26 cellular contexts compared by ENCODE assay signal in the genomic region with DNA sequence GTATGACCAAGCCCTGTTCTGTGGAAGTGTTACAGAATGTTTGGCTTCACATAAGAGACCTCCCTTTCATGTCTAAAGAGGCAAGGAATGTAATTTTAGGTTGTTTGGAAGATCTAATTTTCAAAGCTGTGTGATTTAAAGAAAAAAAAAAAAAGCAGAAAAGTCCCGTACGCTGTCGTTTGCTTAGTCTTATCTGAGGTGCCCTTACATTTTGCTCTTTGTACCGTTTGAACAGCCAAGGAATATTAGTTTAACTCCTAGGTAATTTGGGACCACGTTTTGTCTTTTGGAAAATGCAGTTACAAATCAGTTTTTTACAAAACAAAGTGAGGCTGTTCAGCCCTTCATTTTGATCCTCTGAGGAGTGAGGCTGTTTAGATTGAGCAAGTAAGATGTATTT.
DNase-seq lines count a peak whose midpoint lies in the region; ATAC-seq and TF ChIP-seq lines count a peak whose summit lies in the region.
"Had no signal": no experiment of that assay in that cellular context is flagged by ENCODE, and none has a peak within 500 bp of the region (broad histone marks: within the 10 kb centered on the region; RNA-seq: fewer than 3 reads in every experiment).

No MANE protein-coding gene starts in this region.

- TF ChIP-seq EP300 in upper lobe of left lung (IDR thresholded peaks at IDR 0.05) = no peak

- H3K36me3 ChIP-seq in right atrium auricular region (no peaks in the 10 kb centered on the region), neural progenitor cell (no peaks in the 10 kb centered on the region), upper lobe of left lung (no peaks in the 10 kb centered on the region)
- H3K36me3 ChIP-seq: adrenal gland, BE2C had no signal

- no peaks in the 10 kb centered on the region for H3K9me3 ChIP-seq in right atrium auricular region
- no peaks in the 10 kb centered on the region for H3K9me3 ChIP-seq in neural progenitor cell (ENCODE audit: low read depth)
- H3K9me3 ChIP-seq in upper lobe of left lung = no peaks in the 10 kb centered on the region
- H3K9me3 ChIP-seq: adrenal gland, BE2C, SK-N-SH had no signal

- H3K79me2 ChIP-seq in neural progenitor cell (ENCODE audit: low read depth) = peaks cover 99% of the 10 kb centered on the region

- no peak overlapping the region for H2AFZ ChIP-seq in neural progenitor cell (replicated peaks)
- H2AFZ ChIP-seq: parathyroid adenoma had no signal

- H4K20me1 ChIP-seq in neural progenitor cell (ENCODE audit: low read depth) = peaks cover 89% of the 10 kb centered on the region

- H3K4me1 ChIP-seq in right atrium auricular region = peaks cover 3 to 36% of the 10 kb centered on the region in 2 donors
- H3K4me1 ChIP-seq in neural progenitor cell = peaks cover 41% of the 10 kb centered on the region
- peaks cover 30 to 69% (median 44%) of the 10 kb centered on the region in 4 donors for H3K4me1 ChIP-seq in upper lobe of left lung
- H3K4me1 ChIP-seq: BE2C had no signal

- H3K9ac ChIP-seq in neural progenitor cell = no peak overlapping the region
- H3K9ac ChIP-seq: parathyroid adenoma, SK-N-SH had no signal

- peaks cover 42% of the 10 kb centered on the region for H3K4me1 Mint-ChIP-seq in neural progenitor cell

- WGBS in upper lobe of left lung, 2 donors = 52 to 57% methylated on average over 5 of the region's 5 CpGs

- intact Hi-C loops in cardiac septum (cut with DNase I) (no loop called here), dorsolateral prefrontal cortex (cut with DNase I) (no loop called here)

- H3K36me3 Mint-ChIP-seq in neural progenitor cell = peaks cover 1% of the 10 kb centered on the region

- no peak overlapping the region for H3K27ac Mint-ChIP-seq in neural progenitor cell
- H3K27ac Mint-ChIP-seq: dendritic cell treated with granulocyte-macrophage colony-stimulating factor and Interleukin-4, amounts not matched to agents 40 ng/mL and 50 ng/mL, for 4 days; nephron progenitor cell; stimulated activated naive CD8-positive, alpha-beta T cell treated with anti-CD3 and anti-CD28 coated beads, Interleukin-15, amount 100 ng/mL, for 72 hours; T-helper 17 cell had no signal

- H3K9me3 Mint-ChIP-seq in neural progenitor cell = no peaks in the 10 kb centered on the region
- H3K9me3 Mint-ChIP-seq: activated T-cell treated with anti-CD3 and anti-CD28 coated beads, Interleukin-2, amount 50 U/mL, for 4 hours; dendritic cell treated with granulocyte-macrophage colony-stimulating factor and Interleukin-4, amounts not matched to agents 40 ng/mL and 50 ng/mL, for 4 days; nephron progenitor cell; stimulated activated naive CD8-positive, alpha-beta T cell treated with anti-CD3 and anti-CD28 coated beads, Interleukin-15, amount 100 ng/mL, for 72 hours had no signal

- no peak overlapping the region for H3K4me3 ChIP-seq in right atrium auricular region
- peak overlapping the region in 12 of 59 donors; percentile 2 to 39 (median 16) for H3K4me3 ChIP-seq in dorsolateral prefrontal cortex
- no peak overlapping the region for H3K4me3 ChIP-seq in neural progenitor cell
- H3K4me3 ChIP-seq in upper lobe of left lung = no peak overlapping the region
- H3K4me3 ChIP-seq: adrenal gland had no signal

- no peaks in the 10 kb centered on the region for H3K27me3 ChIP-seq in right atrium auricular region
- no peaks in the 10 kb centered on the region for H3K27me3 ChIP-seq in dorsolateral prefrontal cortex
- no peaks in the 10 kb centered on the region for H3K27me3 ChIP-seq in neural progenitor cell
- H3K27me3 ChIP-seq in upper lobe of left lung = no peaks in the 10 kb centered on the region
- H3K27me3 ChIP-seq: adrenal gland, BE2C had no signal

- no peak for TF ChIP-seq CTCF in right atrium auricular region (IDR thresholded peaks at IDR 0.05)
- TF ChIP-seq CTCF in dorsolateral prefrontal cortex (IDR thresholded peaks at IDR 0.05 in 54 of 56, conservative IDR thresholded peaks at IDR 0.05 in 2 of 56; ENCODE audit: low read depth in 1 of 56, partially characterized antibody in 56 of 56) = no peak
- no peak for TF ChIP-seq CTCF in neural progenitor cell (IDR thresholded peaks at IDR 0.05)
- no peak for TF ChIP-seq CTCF in upper lobe of left lung (IDR thresholded peaks at IDR 0.05)

- H3K27ac ChIP-seq in right atrium auricular region (peak overlapping the region; percentile 9 to 25), dorsolateral prefrontal cortex (peak overlapping the region; percentile 63 to 100 (median 97)), neural progenitor cell (no peak overlapping the region), upper lobe of left lung (peak overlapping the region in 3 of 4 donors; percentile 5 to 23 (median 12))
- H3K27ac ChIP-seq: parathyroid adenoma had no signal

- no peaks in the 10 kb centered on the region for H3K27me3 Mint-ChIP-seq in neural progenitor cell (ENCODE audit: insufficient read depth, low read depth)
- H3K27me3 Mint-ChIP-seq: dendritic cell treated with granulocyte-macrophage colony-stimulating factor and Interleukin-4, amounts not matched to agents 40 ng/mL and 50 ng/mL, for 4 days had no signal

- ATAC-seq in upper lobe of left lung (ENCODE audit: low FRiP score in 2 of 2) (peak in 1 of 2 donors; percentile 23), HG03354 (IDR thresholded peaks at IDR 0.05; ENCODE audit: poor library complexity, severe bottlenecking, unreplicated experiment) (no peak), HG03025 (IDR thresholded peaks at IDR 0.05; ENCODE audit: low FRiP score, unreplicated experiment) (no peak)
- ATAC-seq: activated T-cell treated with anti-CD3 and anti-CD28 coated beads, Interleukin-2, amount 50 U/mL, for 4 hours; left colon; sciatic nerve; stimulated activated naive CD8-positive, alpha-beta T cell treated with anti-CD3 and anti-CD28 coated beads, Interleukin-15, amount 100 ng/mL, for 72 hours; T-helper 17 cell had no signal

- H3K4me2 ChIP-seq in neural progenitor cell = peak overlapping the region; percentile 44
- H3K4me2 ChIP-seq: SK-N-SH had no signal

- H3K4me3 Mint-ChIP-seq in neural progenitor cell = no peak overlapping the region
- H3K4me3 Mint-ChIP-seq: activated T-cell treated with anti-CD3 and anti-CD28 coated beads, Interleukin-2, amount 50 U/mL, for 4 hours; dendritic cell treated with granulocyte-macrophage colony-stimulating factor and Interleukin-4, amounts not matched to agents 40 ng/mL and 50 ng/mL, for 4 days; nephron progenitor cell; stimulated activated naive CD8-positive, alpha-beta T cell treated with anti-CD3 and anti-CD28 coated beads, Interleukin-15, amount 100 ng/mL, for 72 hours; T-helper 17 cell had no signal

- TF ChIP-seq POLR2A in upper lobe of left lung (IDR thresholded peaks at IDR 0.05) = no peak

- H3F3A ChIP-seq in neural progenitor cell (ENCODE audit: low read depth) = no peaks in the 10 kb centered on the region

- DNase-seq in right atrium auricular region (ENCODE audit: low spot score) (no peak), cardiac septum (ENCODE audit: low spot score) (no peak), dorsolateral prefrontal cortex (no peak), neural progenitor cell (ENCODE audit: low spot score) (no peak), upper lobe of left lung (no peak), NOMO-1 treated with dmso at 0.1 percent for 144 hours (lab: John Stamatoyannopoulos, UW; ENCODE audit: unreplicated experiment) (no peak)
- DNase-seq: activated CD4-positive, alpha-beta T cell treated with anti-CD3 and anti-CD28 coated beads for 48 hours; activated T-cell treated with anti-CD3 and anti-CD28 coated beads, Interleukin-2, amount 50 U/mL, for 4 hours; adrenal gland; BE2C; GF-D8; GOT3; left colon; midbrain; NCI-H1092; NCI-H1930; NCI-H2227 treated with DMSO at 0.1 percent for 48 hours; nephron progenitor cell; SK-N-SH; stimulated activated naive CD8-positive, alpha-beta T cell treated with anti-CD3 and anti-CD28 coated beads, Interleukin-15, amount 100 ng/mL, for 72 hours; T-helper 17 cell had no signal
